ENCODE assay signal across 1 cellular context in genomic region chr7:35037526-35038339, GRCh38.
TF ChIP-seq lines count a peak whose summit lies in the region.

No MANE protein-coding gene starts in this region.

TF ChIP-seq in K562, 482 proteins besides CTCF, POLR2A, EP300 and RAD21 (continued from another document and continues in another):
- TF ChIP-seq ZBTB40 (IDR thresholded peaks at IDR 0.05) (peak; percentile 53), ZBTB40 (CRISPR knock-in tag; IDR thresholded peaks at IDR 0.05) (no peak), IRF2 (CRISPR knock-in tag; IDR thresholded peaks at IDR 0.05) (no peak), ZNF830 (CRISPR knock-in tag; IDR thresholded peaks at IDR 0.05) (no peak), ZNF407 (IDR thresholded peaks at IDR 0.05; ENCODE audit: low read depth) (no peak), PYGO2 (tag; IDR thresholded peaks at IDR 0.05) (no peak), PTTG1 (tag; IDR thresholded peaks at IDR 0.05; ENCODE audit: low read depth) (no peak), NBN (IDR thresholded peaks at IDR 0.05; ENCODE audit: low read depth) (0 out of 2 replicates have a peak, but pooled peaks have one; percentile 24), NFATC3 (IDR thresholded peaks at IDR 0.05) (no peak), NR3C1 (CRISPR knock-in tag; IDR thresholded peaks at IDR 0.05) (no peak; the same call in 1 of the 2 replicates), ZNF512 (tag; IDR thresholded peaks at IDR 0.05) (no peak), SRSF1 (IDR thresholded peaks at IDR 0.05; ENCODE audit: low read depth, low read length) (no peak), REST (CRISPR knock-in tag; IDR thresholded peaks at IDR 0.05; ENCODE audit: low read depth) (peak; percentile 75; the same call in 1 of the 2 replicates), RNF219 (CRISPR knock-in tag; IDR thresholded peaks at IDR 0.05) (no peak), KDM4B (IDR thresholded peaks at IDR 0.05; ENCODE audit: borderline replicate concordance in 2 of 2, low read depth in 1 of 2) (no peak), NONO (IDR thresholded peaks at IDR 0.05; ENCODE audit: low read depth in 2 of 2, low read length in 1 of 2) (peak in 1 of 2 experiments; percentile 69; a peak in 1 of 4 replicates), ETV1 (tag; conservative IDR thresholded peaks at IDR 0.05; ENCODE audit: low read depth) (peak; percentile 60; the same call in 1 of the 2 replicates), SLC30A9 (CRISPR knock-in tag; IDR thresholded peaks at IDR 0.05) (no peak), SRF (CRISPR knock-in tag; IDR thresholded peaks at IDR 0.05) (no peak), ZFPM2 (CRISPR knock-in tag; IDR thresholded peaks at IDR 0.05) (no peak), MYBL2 (IDR thresholded peaks at IDR 0.05; ENCODE audit: low read depth) (no peak), MYBL2 (CRISPR knock-in tag; IDR thresholded peaks at IDR 0.05; ENCODE audit: borderline replicate concordance) (no peak), ZNF253 (CRISPR knock-in tag; conservative IDR thresholded peaks at IDR 0.05) (no peak), POLR2G (IDR thresholded peaks at IDR 0.05; ENCODE audit: low read depth, low read length) (peak; percentile 83), NRF1 (conservative IDR thresholded peaks at IDR 0.05 in 1 of 2, IDR thresholded peaks at IDR 0.05 in 1 of 2) (peak; percentile 88 to 90), SUPT5H (IDR thresholded peaks at IDR 0.05) (no peak; the same call in 1 of the 2 replicates), RNF2 (IDR thresholded peaks at IDR 0.05) (no peak), HDAC1 (IDR thresholded peaks at IDR 0.05) (0 out of 4 replicates have a peak, but pooled peaks of 1 of the 2 experiments have one; percentile 24)
- TF ChIP-seq, protein P1, sequence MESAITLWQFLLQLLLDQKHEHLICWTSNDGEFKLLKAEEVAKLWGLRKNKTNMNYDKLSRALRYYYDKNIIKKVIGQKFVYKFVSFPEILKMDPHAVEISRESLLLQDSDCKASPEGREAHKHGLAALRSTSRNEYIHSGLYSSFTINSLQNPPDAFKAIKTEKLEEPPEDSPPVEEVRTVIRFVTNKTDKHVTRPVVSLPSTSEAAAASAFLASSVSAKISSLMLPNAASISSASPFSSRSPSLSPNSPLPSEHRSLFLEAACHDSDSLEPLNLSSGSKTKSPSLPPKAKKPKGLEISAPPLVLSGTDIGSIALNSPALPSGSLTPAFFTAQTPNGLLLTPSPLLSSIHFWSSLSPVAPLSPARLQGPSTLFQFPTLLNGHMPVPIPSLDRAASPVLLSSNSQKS (CRISPR knock-in tag; IDR thresholded peaks at IDR 0.05) = no peak
